In genomic region chr6:26121141-26122004, GRCh38 we compare ENCODE assay signal across 1 cellular context.
TF ChIP-seq lines count a peak whose summit lies in the region.

No MANE protein-coding gene starts in this region.

TF ChIP-seq in K562, 482 proteins besides CTCF, POLR2A, EP300 and RAD21 (continued from another document and continues in another):
- TF ChIP-seq ZBTB40 (IDR thresholded peaks at IDR 0.05): 0 out of 2 replicates have a peak, but pooled peaks have one; percentile 44
- TF ChIP-seq ZBTB40 (CRISPR knock-in tag; IDR thresholded peaks at IDR 0.05): no peak
- 0 out of 2 replicates have a peak, but pooled peaks have one; percentile 75 for TF ChIP-seq ZBTB26 (CRISPR knock-in tag; IDR thresholded peaks at IDR 0.05)
- TF ChIP-seq ARID1B (IDR thresholded peaks at IDR 0.05): peak; percentile 35; the same call in 1 of the 2 replicates
- no peak for TF ChIP-seq JUND (IDR thresholded peaks at IDR 0.05; ENCODE audit: borderline replicate concordance, low read depth, low read length)
- TF ChIP-seq JUND (tag; IDR thresholded peaks at IDR 0.05; ENCODE audit: borderline replicate concordance, low read depth, low read length): peak; percentile 17; the same call in 1 of the 3 replicates
- peak; percentile 46; the same call in 1 of the 2 replicates for TF ChIP-seq ZEB2 (IDR thresholded peaks at IDR 0.05)
- no peak for TF ChIP-seq CHCHD3 (CRISPR knock-in tag; IDR thresholded peaks at IDR 0.05)
- peak; percentile 50 for TF ChIP-seq POLR2AphosphoS5 (IDR thresholded peaks at IDR 0.05; ENCODE audit: control insufficient read depth, insufficient read depth, low read depth, low read length)
- TF ChIP-seq TFAP4 (CRISPR knock-in tag; IDR thresholded peaks at IDR 0.05; ENCODE audit: borderline replicate concordance): peak; percentile 53; the same call in 1 of the 2 replicates
- TF ChIP-seq NFYB (IDR thresholded peaks at IDR 0.05; ENCODE audit: extremely low read depth, insufficient read length): no peak
- peak; percentile 43; the same call in 1 of the 2 replicates for TF ChIP-seq FOXJ2 (tag; IDR thresholded peaks at IDR 0.05)
- peak; percentile 31; the same call in 1 of the 2 replicates for TF ChIP-seq L3MBTL2 (IDR thresholded peaks at IDR 0.05)
- TF ChIP-seq FOSL1 (tag; conservative IDR thresholded peaks at IDR 0.05): peak; percentile 55; the same call in 1 of the 2 replicates
- no peak for TF ChIP-seq CTCFL (IDR thresholded peaks at IDR 0.05; ENCODE audit: borderline replicate concordance, insufficient read depth, low read depth, low read length, poor library complexity, severe bottlenecking)
- TF ChIP-seq POLR2G (IDR thresholded peaks at IDR 0.05; ENCODE audit: low read depth, low read length): no peak
- 0 out of 2 replicates have a peak, but pooled peaks have one; percentile 24 for TF ChIP-seq MTA2 (IDR thresholded peaks at IDR 0.05; ENCODE audit: low read depth)
- 0 out of 2 replicates have a peak, but pooled peaks have one; percentile 37 for TF ChIP-seq HMGXB4 (CRISPR knock-in tag; IDR thresholded peaks at IDR 0.05)
- no peak for TF ChIP-seq CREB3 (tag; conservative IDR thresholded peaks at IDR 0.05; ENCODE audit: low read depth)
- TF ChIP-seq ZBTB5 (IDR thresholded peaks at IDR 0.05): peak; percentile 77
- TF ChIP-seq RBFOX2 (IDR thresholded peaks at IDR 0.05; ENCODE audit: low read depth, low read length): peak; percentile 68
- no peak for TF ChIP-seq CBX5 (IDR thresholded peaks at IDR 0.05; ENCODE audit: borderline replicate concordance, low read depth)
- 0 out of 2 replicates have a peak, but pooled peaks have one; percentile 4 for TF ChIP-seq TSC22D4 (tag; IDR thresholded peaks at IDR 0.05)
- no peak for TF ChIP-seq ZBTB9 (CRISPR knock-in tag; IDR thresholded peaks at IDR 0.05)
- TF ChIP-seq LARP7 (IDR thresholded peaks at IDR 0.05): peak; percentile 57; the same call in 1 of the 2 replicates
- 0 out of 2 replicates have a peak, but pooled peaks have one; percentile 2 for TF ChIP-seq SMARCA5 (IDR thresholded peaks at IDR 0.05)
- TF ChIP-seq E2F8 (IDR thresholded peaks at IDR 0.05; ENCODE audit: low read depth, partially characterized antibody): peak; percentile 30
- peak; percentile 81 to 94 for TF ChIP-seq MLLT1 (IDR thresholded peaks at IDR 0.05)
